In genomic region chr14:53613404-53614253, GRCh38 we compare ENCODE assay signal across 2 cellular contexts.
TF ChIP-seq lines count a peak whose summit lies in the region.

No MANE protein-coding gene starts in this region.

TF ChIP-seq in GM12878, 131 proteins besides CTCF, POLR2A, EP300 and RAD21 (continued from another document and continues in another):
- TF ChIP-seq ATF2 (IDR thresholded peaks at IDR 0.05; ENCODE audit: low read length) (peak; percentile 95), ZNF217 (IDR thresholded peaks at IDR 0.05) (peak; percentile 72), CBX3 (IDR thresholded peaks at IDR 0.05; ENCODE audit: borderline replicate concordance, low read depth) (no peak), SMARCA5 (IDR thresholded peaks at IDR 0.05) (0 out of 2 replicates have a peak, but pooled peaks have one; percentile 47), EED (IDR thresholded peaks at IDR 0.05; ENCODE audit: low read depth) (peak; percentile 91), IKZF2 (IDR thresholded peaks at IDR 0.05) (peak; percentile 94 to 97), FOS (IDR thresholded peaks at IDR 0.05; ENCODE audit: borderline replicate concordance, extremely low read depth, insufficient read length) (no peak), RUNX3 (IDR thresholded peaks at IDR 0.05; ENCODE audit: low read length) (peak; percentile 95), SIN3A (IDR thresholded peaks at IDR 0.05; ENCODE audit: low read depth, low read length) (no peak), BACH1 (IDR thresholded peaks at IDR 0.05; ENCODE audit: borderline replicate concordance) (peak; percentile 72; the same call in 1 of the 2 replicates), EGR1 (IDR thresholded peaks at IDR 0.05; ENCODE audit: borderline replicate concordance in 1 of 2, low read depth in 2 of 2, low read length in 2 of 2) (no peak), TARDBP (IDR thresholded peaks at IDR 0.05; ENCODE audit: borderline replicate concordance) (peak; percentile 55; the same call in 1 of the 2 replicates), CEBPB (IDR thresholded peaks at IDR 0.05; ENCODE audit: borderline replicate concordance in 1 of 2, low read depth in 2 of 2, low read length in 2 of 2) (peak; percentile 53 to 97; a peak in 3 of 4 replicates), PAX5 (IDR thresholded peaks at IDR 0.05; ENCODE audit: borderline replicate concordance, low read depth, low read length) (peak; percentile 98), IKZF1 (conservative IDR thresholded peaks at IDR 0.05) (peak; percentile 95), NRF1 (conservative IDR thresholded peaks at IDR 0.05; ENCODE audit: low read depth, low read length) (no peak), SRF (IDR thresholded peaks at IDR 0.05; ENCODE audit: low read depth in 2 of 2, low read length in 2 of 2) (peak in 1 of 2 experiments; percentile 85; a peak in 2 of 4 replicates), HCFC1 (IDR thresholded peaks at IDR 0.05; ENCODE audit: low read length) (0 out of 2 replicates have a peak, but pooled peaks have one; percentile 17), NFXL1 (IDR thresholded peaks at IDR 0.05; ENCODE audit: borderline replicate concordance) (no peak), ZBTB40 (IDR thresholded peaks at IDR 0.05; ENCODE audit: borderline replicate concordance) (no peak), STAT3 (IDR thresholded peaks at IDR 0.05; ENCODE audit: low read depth, low read length) (peak; percentile 96; the same call in 1 of the 2 replicates), ZZZ3 (IDR thresholded peaks at IDR 0.05; ENCODE audit: control insufficient read depth, insufficient read length, low read depth) (no peak)
- TF ChIP-seq, protein P1, sequence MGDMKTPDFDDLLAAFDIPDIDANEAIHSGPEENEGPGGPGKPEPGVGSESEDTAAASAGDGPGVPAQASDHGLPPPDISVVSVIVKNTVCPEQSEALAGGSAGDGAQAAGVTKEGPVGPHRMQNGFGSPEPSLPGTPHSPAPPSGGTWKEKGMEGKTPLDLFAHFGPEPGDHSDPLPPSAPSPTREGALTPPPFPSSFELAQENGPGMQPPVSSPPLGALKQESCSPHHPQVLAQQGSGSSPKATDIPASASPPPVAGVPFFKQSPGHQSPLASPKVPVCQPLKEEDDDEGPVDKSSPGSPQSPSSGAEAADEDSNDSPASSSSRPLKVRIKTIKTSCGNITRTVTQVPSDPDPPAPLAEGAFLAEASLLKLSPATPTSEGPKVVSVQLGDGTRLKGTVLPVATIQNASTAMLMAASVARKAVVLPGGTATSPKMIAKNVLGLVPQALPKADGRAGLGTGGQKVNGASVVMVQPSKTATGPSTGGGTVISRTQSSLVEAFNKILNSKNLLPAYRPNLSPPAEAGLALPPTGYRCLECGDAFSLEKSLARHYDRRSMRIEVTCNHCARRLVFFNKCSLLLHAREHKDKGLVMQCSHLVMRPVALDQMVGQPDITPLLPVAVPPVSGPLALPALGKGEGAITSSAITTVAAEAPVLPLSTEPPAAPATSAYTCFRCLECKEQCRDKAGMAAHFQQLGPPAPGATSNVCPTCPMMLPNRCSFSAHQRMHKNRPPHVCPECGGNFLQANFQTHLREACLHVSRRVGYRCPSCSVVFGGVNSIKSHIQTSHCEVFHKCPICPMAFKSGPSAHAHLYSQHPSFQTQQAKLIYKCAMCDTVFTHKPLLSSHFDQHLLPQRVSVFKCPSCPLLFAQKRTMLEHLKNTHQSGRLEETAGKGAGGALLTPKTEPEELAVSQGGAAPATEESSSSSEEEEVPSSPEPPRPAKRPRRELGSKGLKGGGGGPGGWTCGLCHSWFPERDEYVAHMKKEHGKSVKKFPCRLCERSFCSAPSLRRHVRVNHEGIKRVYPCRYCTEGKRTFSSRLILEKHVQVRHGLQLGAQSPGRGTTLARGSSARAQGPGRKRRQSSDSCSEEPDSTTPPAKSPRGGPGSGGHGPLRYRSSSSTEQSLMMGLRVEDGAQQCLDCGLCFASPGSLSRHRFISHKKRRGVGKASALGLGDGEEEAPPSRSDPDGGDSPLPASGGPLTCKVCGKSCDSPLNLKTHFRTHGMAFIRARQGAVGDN (IDR thresholded peaks at IDR 0.05): 0 out of 2 replicates have a peak, but pooled peaks have one; percentile 47

TF ChIP-seq in SK-N-SH treated with all-trans-retinoic acid at 6 μM for 48 hours, 23 proteins besides CTCF, POLR2A, EP300 and RAD21 (continued from another document):
- TF ChIP-seq TSHZ2 (CRISPR knock-in tag; IDR thresholded peaks at IDR 0.05) (no peak), PPARA (CRISPR knock-in tag; IDR thresholded peaks at IDR 0.05; ENCODE audit: borderline replicate concordance) (no peak)
